In genomic region chr3:66828303-66828702, GRCh38 we compare ENCODE assay signal across 1 cellular context.
TF ChIP-seq lines count a peak whose summit lies in the region.

No MANE protein-coding gene starts in this region.

TF ChIP-seq in IMR-90, 13 proteins besides CTCF, POLR2A, EP300 and RAD21 (continued from another document):
- TF ChIP-seq ELK1 (IDR thresholded peaks at IDR 0.05; ENCODE audit: borderline replicate concordance, low read depth, low read length): no peak
- no peak for TF ChIP-seq SMC3 (IDR thresholded peaks at IDR 0.05; ENCODE audit: low read depth, low read length)
- no peak for TF ChIP-seq RCOR1 (IDR thresholded peaks at IDR 0.05; ENCODE audit: insufficient replicate concordance, low read length)
- TF ChIP-seq FOS (IDR thresholded peaks at IDR 0.05; ENCODE audit: low read depth, low read length): no peak
- TF ChIP-seq BHLHE40 (IDR thresholded peaks at IDR 0.05; ENCODE audit: low read depth, low read length): no peak
TF ChIP-seq in IMR-90: peak in this region for 0.
